In genomic region chr15:71752604-71753289, GRCh38 we compare ENCODE assay signal across 8 cellular contexts. TPM values are rescaled to one million over a fixed set of nuclear protein-coding genes. Genes with fewer than 3 reads are reported as not detected.
DNase-seq lines count a peak whose midpoint lies in the region; ATAC-seq and TF ChIP-seq lines count a peak whose summit lies in the region.

No MANE protein-coding gene starts in this region.

- H3K4me1 ChIP-seq in tibial nerve, result peaks cover 0 to 10% (median 0%) of the 10 kb centered on the region in 4 donors

- DNase-seq in DMS114 treated with DMSO at 0.1 percent for 48 hours (lab: John Stamatoyannopoulos, UW; ENCODE audit: unreplicated experiment) (peak; percentile 8), HFF-Myc (ENCODE audit: extremely low read depth, low read depth) (peak; percentile 92), SW 1271 (lab: John Stamatoyannopoulos, UW) (peak; percentile 96 to 97), glomerular visceral epithelial cell (ENCODE audit: extremely low spot score) (peak; percentile 98), tibial nerve (ENCODE audit: low spot score in 2 of 2) (peak in 1 of 2 donors; percentile 44), globus pallidus (ENCODE audit: low spot score) (no peak), NCI-H128 (lab: John Stamatoyannopoulos, UW; ENCODE audit: unreplicated experiment) (no peak)

- no peak for ATAC-seq in HG03196 (IDR thresholded peaks at IDR 0.05; ENCODE audit: unreplicated experiment)

- 32 to 42% methylated on average over 11 of the region's 11 CpGs for WGBS in tibial nerve, 2 donors

- peak overlapping the region in 2 of 4 donors; percentile 10 to 22 for H3K27ac ChIP-seq in tibial nerve

- H3K36me3 ChIP-seq in tibial nerve, result no peaks in the 10 kb centered on the region

- no peak overlapping the region for H3K4me3 ChIP-seq in HFF-Myc (replicated peaks; ENCODE audit: low read depth, low read length)
- no peak overlapping the region for H3K4me3 ChIP-seq in tibial nerve

- no peak for TF ChIP-seq POLR2A in tibial nerve (IDR thresholded peaks at IDR 0.05)

- H3K27me3 ChIP-seq in tibial nerve, result no peaks in the 10 kb centered on the region

- no peaks in the 10 kb centered on the region for H3K9me3 ChIP-seq in tibial nerve

- TF ChIP-seq CTCF in HFF-Myc (IDR thresholded peaks at IDR 0.05; ENCODE audit: low read depth, low read length, missing control alignments) (peak; percentile 77), tibial nerve (IDR thresholded peaks at IDR 0.05) (peak in 4 of 5 experiments; percentile 13 to 37 (median 26))

- TF ChIP-seq EP300 in tibial nerve (IDR thresholded peaks at IDR 0.05), result no peak

RNA-seq across cellular contexts. Expression of gene NR2E3, which starts 57.6 kb away (rescaled TPM):
- total RNA-seq in tibial nerve, result under 1 TPM in 1 of 4 donors, not detected in 3; 0.21 TPM

Comparison
In these comparisons a context has a peak if more than half of its experiments do, and no peak if none do; other contexts are left out.
1. DNase-seq: peak in DMS114 treated with DMSO at 0.1 percent for 48 hours (single experiment), HFF-Myc (single experiment), SW 1271 (2 of 2) and glomerular visceral epithelial cell (single experiment); none in globus pallidus (single experiment) and NCI-H128 (single experiment).